1 cellular context compared by ENCODE assay signal in the genomic region with DNA sequence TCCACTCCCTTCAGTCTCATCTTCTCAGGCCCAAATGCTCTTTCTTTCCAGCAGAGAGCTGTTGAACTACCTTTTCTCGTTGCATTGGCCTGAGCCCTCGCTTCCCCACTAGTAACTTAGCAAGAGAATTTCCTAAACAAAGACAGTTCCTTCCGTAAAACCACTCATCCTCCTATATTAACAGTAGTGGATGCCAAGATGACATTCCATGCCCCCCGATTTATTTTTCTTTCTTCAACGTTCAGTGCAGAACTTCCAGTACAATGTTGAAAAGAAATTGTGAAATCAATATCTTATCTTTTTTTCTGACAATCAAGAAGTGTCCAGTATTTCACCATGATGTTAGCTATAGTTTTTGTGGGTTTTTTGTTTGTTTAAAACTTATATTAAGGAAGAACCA.
TF ChIP-seq lines count a peak whose summit lies in the region.

No MANE protein-coding gene starts in this region.

TF ChIP-seq in GM23338, 12 proteins besides CTCF, POLR2A, EP300 and RAD21 (continued from another document):
- TF ChIP-seq, protein P1, sequence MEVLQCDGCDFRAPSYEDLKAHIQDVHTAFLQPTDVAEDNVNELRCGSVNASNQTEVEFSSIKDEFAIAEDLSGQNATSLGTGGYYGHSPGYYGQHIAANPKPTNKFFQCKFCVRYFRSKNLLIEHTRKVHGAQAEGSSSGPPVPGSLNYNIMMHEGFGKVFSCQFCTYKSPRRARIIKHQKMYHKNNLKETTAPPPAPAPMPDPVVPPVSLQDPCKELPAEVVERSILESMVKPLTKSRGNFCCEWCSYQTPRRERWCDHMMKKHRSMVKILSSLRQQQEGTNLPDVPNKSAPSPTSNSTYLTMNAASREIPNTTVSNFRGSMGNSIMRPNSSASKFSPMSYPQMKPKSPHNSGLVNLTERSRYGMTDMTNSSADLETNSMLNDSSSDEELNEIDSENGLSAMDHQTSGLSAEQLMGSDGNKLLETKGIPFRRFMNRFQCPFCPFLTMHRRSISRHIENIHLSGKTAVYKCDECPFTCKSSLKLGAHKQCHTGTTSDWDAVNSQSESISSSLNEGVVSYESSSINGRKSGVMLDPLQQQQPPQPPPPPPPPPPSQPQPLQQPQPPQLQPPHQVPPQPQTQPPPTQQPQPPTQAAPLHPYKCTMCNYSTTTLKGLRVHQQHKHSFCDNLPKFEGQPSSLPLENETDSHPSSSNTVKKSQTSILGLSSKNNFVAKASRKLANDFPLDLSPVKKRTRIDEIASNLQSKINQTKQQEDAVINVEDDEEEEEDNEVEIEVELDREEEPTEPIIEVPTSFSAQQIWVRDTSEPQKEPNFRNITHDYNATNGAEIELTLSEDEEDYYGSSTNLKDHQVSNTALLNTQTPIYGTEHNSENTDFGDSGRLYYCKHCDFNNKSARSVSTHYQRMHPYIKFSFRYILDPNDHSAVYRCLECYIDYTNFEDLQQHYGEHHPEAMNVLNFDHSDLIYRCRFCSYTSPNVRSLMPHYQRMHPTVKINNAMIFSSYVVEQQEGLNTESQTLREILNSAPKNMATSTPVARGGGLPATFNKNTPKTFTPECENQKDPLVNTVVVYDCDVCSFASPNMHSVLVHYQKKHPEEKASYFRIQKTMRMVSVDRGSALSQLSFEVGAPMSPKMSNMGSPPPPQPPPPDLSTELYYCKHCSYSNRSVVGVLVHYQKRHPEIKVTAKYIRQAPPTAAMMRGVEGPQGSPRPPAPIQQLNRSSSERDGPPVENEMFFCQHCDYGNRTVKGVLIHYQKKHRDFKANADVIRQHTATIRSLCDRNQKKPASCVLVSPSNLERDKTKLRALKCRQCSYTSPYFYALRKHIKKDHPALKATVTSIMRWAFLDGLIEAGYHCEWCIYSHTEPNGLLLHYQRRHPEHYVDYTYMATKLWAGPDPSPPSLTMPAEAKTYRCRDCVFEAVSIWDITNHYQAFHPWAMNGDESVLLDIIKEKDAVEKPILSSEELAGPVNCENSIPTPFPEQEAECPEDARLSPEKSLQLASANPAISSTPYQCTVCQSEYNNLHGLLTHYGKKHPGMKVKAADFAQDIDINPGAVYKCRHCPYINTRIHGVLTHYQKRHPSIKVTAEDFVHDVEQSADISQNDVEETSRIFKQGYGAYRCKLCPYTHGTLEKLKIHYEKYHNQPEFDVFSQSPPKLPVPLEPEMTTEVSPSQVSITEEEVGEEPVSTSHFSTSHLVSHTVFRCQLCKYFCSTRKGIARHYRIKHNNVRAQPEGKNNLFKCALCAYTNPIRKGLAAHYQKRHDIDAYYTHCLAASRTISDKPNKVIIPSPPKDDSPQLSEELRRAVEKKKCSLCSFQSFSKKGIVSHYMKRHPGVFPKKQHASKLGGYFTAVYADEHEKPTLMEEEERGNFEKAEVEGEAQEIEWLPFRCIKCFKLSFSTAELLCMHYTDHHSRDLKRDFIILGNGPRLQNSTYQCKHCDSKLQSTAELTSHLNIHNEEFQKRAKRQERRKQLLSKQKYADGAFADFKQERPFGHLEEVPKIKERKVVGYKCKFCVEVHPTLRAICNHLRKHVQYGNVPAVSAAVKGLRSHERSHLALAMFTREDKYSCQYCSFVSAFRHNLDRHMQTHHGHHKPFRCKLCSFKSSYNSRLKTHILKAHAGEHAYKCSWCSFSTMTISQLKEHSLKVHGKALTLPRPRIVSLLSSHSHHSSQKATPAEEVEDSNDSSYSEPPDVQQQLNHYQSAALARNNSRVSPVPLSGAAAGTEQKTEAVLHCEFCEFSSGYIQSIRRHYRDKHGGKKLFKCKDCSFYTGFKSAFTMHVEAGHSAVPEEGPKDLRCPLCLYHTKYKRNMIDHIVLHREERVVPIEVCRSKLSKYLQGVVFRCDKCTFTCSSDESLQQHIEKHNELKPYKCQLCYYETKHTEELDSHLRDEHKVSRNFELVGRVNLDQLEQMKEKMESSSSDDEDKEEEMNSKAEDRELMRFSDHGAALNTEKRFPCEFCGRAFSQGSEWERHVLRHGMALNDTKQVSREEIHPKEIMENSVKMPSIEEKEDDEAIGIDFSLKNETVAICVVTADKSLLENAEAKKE (CRISPR knock-in tag; IDR thresholded peaks at IDR 0.05): no peak
- TF ChIP-seq ZNF114 (CRISPR knock-in tag; IDR thresholded peaks at IDR 0.05): no peak
- no peak for TF ChIP-seq EZH2phosphoT487 (IDR thresholded peaks at IDR 0.05; ENCODE audit: unreplicated experiment)
- TF ChIP-seq, protein P2, sequence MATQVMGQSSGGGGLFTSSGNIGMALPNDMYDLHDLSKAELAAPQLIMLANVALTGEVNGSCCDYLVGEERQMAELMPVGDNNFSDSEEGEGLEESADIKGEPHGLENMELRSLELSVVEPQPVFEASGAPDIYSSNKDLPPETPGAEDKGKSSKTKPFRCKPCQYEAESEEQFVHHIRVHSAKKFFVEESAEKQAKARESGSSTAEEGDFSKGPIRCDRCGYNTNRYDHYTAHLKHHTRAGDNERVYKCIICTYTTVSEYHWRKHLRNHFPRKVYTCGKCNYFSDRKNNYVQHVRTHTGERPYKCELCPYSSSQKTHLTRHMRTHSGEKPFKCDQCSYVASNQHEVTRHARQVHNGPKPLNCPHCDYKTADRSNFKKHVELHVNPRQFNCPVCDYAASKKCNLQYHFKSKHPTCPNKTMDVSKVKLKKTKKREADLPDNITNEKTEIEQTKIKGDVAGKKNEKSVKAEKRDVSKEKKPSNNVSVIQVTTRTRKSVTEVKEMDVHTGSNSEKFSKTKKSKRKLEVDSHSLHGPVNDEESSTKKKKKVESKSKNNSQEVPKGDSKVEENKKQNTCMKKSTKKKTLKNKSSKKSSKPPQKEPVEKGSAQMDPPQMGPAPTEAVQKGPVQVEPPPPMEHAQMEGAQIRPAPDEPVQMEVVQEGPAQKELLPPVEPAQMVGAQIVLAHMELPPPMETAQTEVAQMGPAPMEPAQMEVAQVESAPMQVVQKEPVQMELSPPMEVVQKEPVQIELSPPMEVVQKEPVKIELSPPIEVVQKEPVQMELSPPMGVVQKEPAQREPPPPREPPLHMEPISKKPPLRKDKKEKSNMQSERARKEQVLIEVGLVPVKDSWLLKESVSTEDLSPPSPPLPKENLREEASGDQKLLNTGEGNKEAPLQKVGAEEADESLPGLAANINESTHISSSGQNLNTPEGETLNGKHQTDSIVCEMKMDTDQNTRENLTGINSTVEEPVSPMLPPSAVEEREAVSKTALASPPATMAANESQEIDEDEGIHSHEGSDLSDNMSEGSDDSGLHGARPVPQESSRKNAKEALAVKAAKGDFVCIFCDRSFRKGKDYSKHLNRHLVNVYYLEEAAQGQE (IDR thresholded peaks at IDR 0.05; ENCODE audit: unreplicated experiment): no peak
- no peak for TF ChIP-seq EZH2 (IDR thresholded peaks at IDR 0.05; ENCODE audit: low read depth, unreplicated experiment)
- no peak for TF ChIP-seq ZNF331 (CRISPR knock-in tag; IDR thresholded peaks at IDR 0.05; ENCODE audit: low read depth)
- TF ChIP-seq CREB1 (CRISPR knock-in tag; IDR thresholded peaks at IDR 0.05; ENCODE audit: low read depth): no peak
- TF ChIP-seq NANOG (IDR thresholded peaks at IDR 0.05; ENCODE audit: borderline replicate concordance): no peak
- TF ChIP-seq JUNB (IDR thresholded peaks at IDR 0.05; ENCODE audit: unreplicated experiment): no peak
- TF ChIP-seq ETS1 (IDR thresholded peaks at IDR 0.05): no peak
TF ChIP-seq in GM23338: peak in this region for 0.
